Comparison of ENCODE assay signal across 20 cellular contexts in genomic region chr10:3531670-3532069, GRCh38.
"Had no signal": no experiment of that assay in that cellular context is flagged by ENCODE, and none has a peak within 500 bp of the region (broad histone marks: within the 10 kb centered on the region; RNA-seq: fewer than 3 reads in every experiment).

No MANE protein-coding gene starts in this region.

- H3K4me3 ChIP-seq: MG63, SJSA1, SK-N-MC had no signal

- H3K36me3 ChIP-seq: MG63, SJSA1 had no signal

- H3K27ac ChIP-seq: SJSA1, SK-N-MC had no signal

- DNase-seq: Karpas-422, KG1, MG63, NCI-H1092, NCI-H1105 treated with DMSO at 0.1 percent for 48 hours, NCI-H1417 treated with DMSO at 0.1 percent for 48 hours, NCI-H146, NCI-H1694 treated with DMSO at 0.1 percent for 48 hours, NCI-H1930, NCI-H2081, NCI-H2107, NCI-H2227 treated with DMSO at 0.1 percent for 48 hours, NCI-H524, NCI-H526 treated with DMSO at 0.1 percent for 48 hours, NCI-H748 treated with DMSO at 0.1 percent for 48 hours, SIG-M5 had no signal

- H3K9me3 ChIP-seq: MG63, SJSA1 had no signal

- H3K27me3 ChIP-seq: MG63, SJSA1 had no signal

- ATAC-seq: Panc1, Right ventricle myocardium inferior had no signal
